Comparison of ENCODE assay signal across 13 cellular contexts in the genomic region with DNA sequence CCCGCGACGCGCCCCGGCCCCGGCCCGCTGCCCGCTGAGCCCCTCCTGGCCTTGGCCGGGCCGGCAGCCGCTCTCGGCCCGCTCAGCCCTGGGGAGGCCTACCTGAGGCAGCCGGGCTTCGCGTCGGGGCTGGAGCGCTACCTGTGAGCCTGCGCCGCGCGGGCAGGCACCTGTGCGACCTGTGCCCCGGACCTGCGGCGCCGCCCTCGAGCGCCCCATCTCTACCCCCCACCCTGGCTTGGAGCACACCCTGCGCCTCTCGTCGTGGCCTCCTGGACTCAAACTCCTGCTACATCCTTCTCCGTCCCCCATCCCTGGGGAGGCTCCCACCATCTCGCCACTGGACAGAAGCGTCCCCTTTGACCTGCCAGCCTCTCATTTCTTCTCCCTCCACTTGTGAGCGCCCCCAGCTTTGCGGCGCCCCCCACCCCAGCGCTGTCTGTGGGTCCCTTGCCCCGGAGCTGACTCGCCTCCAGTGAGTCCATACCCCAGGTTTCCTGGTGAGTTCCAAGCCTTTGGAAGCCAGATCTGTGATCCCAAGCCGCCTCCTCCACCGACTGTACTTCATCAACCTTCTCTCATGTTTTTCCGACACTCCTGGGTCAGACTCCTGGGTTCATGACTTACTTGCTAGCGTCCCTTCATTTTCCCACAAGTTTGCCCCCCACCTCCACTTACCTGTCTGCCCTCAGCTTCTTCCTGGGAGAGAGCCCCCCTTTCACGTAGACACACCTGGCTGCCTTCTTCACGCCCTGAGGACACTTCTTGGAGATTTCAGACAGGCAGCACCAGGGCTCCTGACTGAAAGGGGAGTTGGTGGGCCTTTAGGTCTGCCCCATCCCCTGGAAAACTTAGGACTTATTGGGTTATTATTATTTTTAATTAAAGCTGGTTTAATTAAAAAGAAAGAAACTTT. TPM values are rescaled to one million over a fixed set of nuclear protein-coding genes. Genes with fewer than 3 reads are reported as not detected.
DNase-seq lines count a peak whose midpoint lies in the region; ATAC-seq and TF ChIP-seq lines count a peak whose summit lies in the region.
"Had no signal": no experiment of that assay in that cellular context is flagged by ENCODE, and none has a peak within 500 bp of the region (broad histone marks: within the 10 kb centered on the region; RNA-seq: fewer than 3 reads in every experiment).

No MANE protein-coding gene starts in this region.

- H3K27me3 Mint-ChIP-seq in CD8-positive, alpha-beta memory T cell, result peaks cover 23 to 56% of the 10 kb centered on the region in 2 donors

- in situ Hi-C loops in IMR-90 (cut with MboI; ENCODE audit: low sequenced_read_pairs) (no loop called here), brain microvascular endothelial cell (cut with HindIII; ENCODE audit: low pct_ligation_motif_present, low sequenced_read_pairs) (no loop called here)

- no peaks in the 10 kb centered on the region for H3K4me1 ChIP-seq in CD8-positive, alpha-beta memory T cell (ENCODE audit: insufficient read depth, low read length)
- H3K4me1 ChIP-seq in IMR-90 (ENCODE audit: control insufficient read depth, insufficient read depth, low read length) (no peaks in the 10 kb centered on the region), esophagus muscularis mucosa (peaks cover 0 to 12% (median 3%) of the 10 kb centered on the region in 4 donors), osteoblast (ENCODE audit: insufficient read depth, low read length) (no peaks in the 10 kb centered on the region), left lung (no peaks in the 10 kb centered on the region)
- H3K4me1 ChIP-seq: lower lobe of right lung had no signal

- no peak overlapping the region for H3K4ac ChIP-seq in IMR-90 (ENCODE audit: low read depth, low read length)

- peaks cover 5 to 10% (median 7%) of the 10 kb centered on the region in 3 donors for H3K4me1 Mint-ChIP-seq in CD8-positive, alpha-beta memory T cell

- ATAC-seq in IMR-90 (ENCODE audit: low read depth), result no peak
- ATAC-seq in left lung, result no peak
- ATAC-seq: Right ventricle myocardium inferior had no signal

- H3K9me1 ChIP-seq in IMR-90 (ENCODE audit: insufficient read depth, low read length), result no peaks in the 10 kb centered on the region

- H3K27ac Mint-ChIP-seq in CD8-positive, alpha-beta memory T cell, result peak overlapping the region in 1 of 8 donors; percentile 40
- H3K27ac Mint-ChIP-seq: CD14-positive monocyte had no signal

- peak overlapping the region; percentile 19 for H2AK9ac ChIP-seq in IMR-90 (replicated peaks; ENCODE audit: low read depth, low read length, poor library complexity)

- peaks cover 10% of the 10 kb centered on the region for H3K27me3 ChIP-seq in CD8-positive, alpha-beta memory T cell (ENCODE audit: insufficient read depth, low read length, poor library complexity, severe bottlenecking)
- H3K27me3 ChIP-seq in IMR-90 (ENCODE audit: control insufficient read depth, insufficient read depth, low read length), result peaks cover 48% of the 10 kb centered on the region
- H3K27me3 ChIP-seq in esophagus muscularis mucosa, result peaks cover 0 to 75% (median 18%) of the 10 kb centered on the region in 4 donors
- H3K27me3 ChIP-seq in osteoblast (ENCODE audit: insufficient read depth, low read length), result peaks cover 36% of the 10 kb centered on the region
- peaks cover 26% of the 10 kb centered on the region for H3K27me3 ChIP-seq in brain microvascular endothelial cell (replicated peaks)
- H3K27me3 ChIP-seq in left lung, result peaks cover 26 to 80% of the 10 kb centered on the region in 2 donors

- TF ChIP-seq POLR2A in IMR-90 (IDR thresholded peaks at IDR 0.05; ENCODE audit: low read depth, low read length), result no peak
- TF ChIP-seq POLR2A in esophagus muscularis mucosa (IDR thresholded peaks at IDR 0.05; ENCODE audit: low read depth), result no peak

- H4K20me1 ChIP-seq in IMR-90 (ENCODE audit: insufficient read depth, low read length) (peaks cover 2% of the 10 kb centered on the region; the same call in 1 of the 2 replicates), osteoblast (ENCODE audit: insufficient read depth, low read length) (no peaks in the 10 kb centered on the region)

- no peak for DNase-seq in CD8-positive, alpha-beta memory T cell
- DNase-seq in IMR-90 (no peak), esophagus muscularis mucosa (ENCODE audit: extremely low spot score) (no peak), osteoblast (ENCODE audit: insufficient read length, low spot score, missing footprints) (peak; percentile 63), Ammon's horn (ENCODE audit: low spot score) (no peak), brain microvascular endothelial cell (no peak), left lung (no peak), cortex of kidney (lab: John Stamatoyannopoulos, UW) (no peak)
- DNase-seq: lower lobe of right lung, NCI-H2081 treated with DMSO at 0.1 percent for 48 hours, NCI-H774 had no signal

- H2AK5ac ChIP-seq in IMR-90 (ENCODE audit: low read depth, low read length), result no peak overlapping the region

- H3K9me3 Mint-ChIP-seq in CD8-positive, alpha-beta memory T cell, result peaks cover 0 to 2% (median 0%) of the 10 kb centered on the region in 5 donors

- CTCF ChIA-PET in CD8-positive, alpha-beta memory T cell (lab: Charles Lee), result interaction anchor here (0.9 to 2.1 kb wide), 4 partner anchors 15 to 24 kb away, joined by 3 to 8 read pairs (median 4); partner anchors contain the start of gene FOXD2
- CTCF ChIA-PET in IMR-90 (lab: Yijun Ruan, JAX), result interaction anchor here (1.3 kb wide), 1 partner anchor 29 kb away, joined by 6 read pairs; no protein-coding TSS in a partner anchor

- WGBS in IMR-90 (ENCODE audit: extremely low coverage in 2 of 2, insufficient read length in 1 of 2), 2 experiments, result 40% methylated on average over 8 of the region's 47 CpGs; no CpG with 5 or more reads in 1 of the 2 experiments
- WGBS in esophagus muscularis mucosa, result 48% methylated on average over 27 of the region's 47 CpGs

- no peak overlapping the region for H3K18ac ChIP-seq in IMR-90 (ENCODE audit: low read depth, low read length)

- H3K4me3 Mint-ChIP-seq in CD8-positive, alpha-beta memory T cell, result peak overlapping the region in 5 of 7 donors; percentile 43 to 71 (median 52)

- no peak overlapping the region for H4K91ac ChIP-seq in IMR-90 (ENCODE audit: insufficient read depth, low read depth, low read length)

- H2BK5ac ChIP-seq in IMR-90 (ENCODE audit: low read depth, low read length, poor library complexity, severe bottlenecking), result no peak overlapping the region

- no peak for TF ChIP-seq EP300 in esophagus muscularis mucosa (IDR thresholded peaks at IDR 0.05)

- H3K23ac ChIP-seq in IMR-90 (ENCODE audit: low read depth, low read length), result no peak overlapping the region

- no peak overlapping the region for H3K56ac ChIP-seq in IMR-90 (ENCODE audit: extremely low read depth, insufficient read depth, low read length)

- H4K8ac ChIP-seq in IMR-90 (ENCODE audit: low read depth in 2 of 2, low read length in 2 of 2), result no peak overlapping the region

- dilution Hi-C loops in IMR-90 (cut with HindIII; ENCODE audit: low sequenced_read_pairs, unreplicated experiment), result no loop called here

- no peak overlapping the region for H3K9ac ChIP-seq in IMR-90 (ENCODE audit: low read depth, low read length)

- no peak overlapping the region for H3K14ac ChIP-seq in IMR-90 (replicated peaks; ENCODE audit: low read depth, low read length)

- TF ChIP-seq CTCF in IMR-90 (conservative IDR thresholded peaks at IDR 0.05; ENCODE audit: low read depth, low read length) (no peak), esophagus muscularis mucosa (IDR thresholded peaks at IDR 0.05) (no peak), osteoblast (IDR thresholded peaks at IDR 0.05; ENCODE audit: extremely low read depth, low read depth, low read length) (no peak), brain microvascular endothelial cell (IDR thresholded peaks at IDR 0.05; ENCODE audit: low read depth, low read length, missing control alignments) (no peak), left lung (IDR thresholded peaks at IDR 0.05) (no peak)

- H3K36me3 Mint-ChIP-seq in CD8-positive, alpha-beta memory T cell, result peaks cover 0 to 17% (median 0%) of the 10 kb centered on the region in 3 donors
- H3K36me3 Mint-ChIP-seq: CD14-positive monocyte had no signal

- POLR2A ChIA-PET in CD8-positive, alpha-beta memory T cell (lab: Charles Lee), result interaction anchor here (0.7 kb wide), 1 partner anchor 11 kb away, joined by 4 read pairs; no protein-coding TSS in a partner anchor
- POLR2A ChIA-PET in IMR-90 (lab: Charles Lee; ENCODE audit: unreplicated experiment), result no interaction called here

- no peaks in the 10 kb centered on the region for H3K79me2 ChIP-seq in osteoblast (ENCODE audit: insufficient read depth, low read length)

- no peak overlapping the region for H3K4me3 ChIP-seq in CD8-positive, alpha-beta memory T cell (ENCODE audit: low read length)
- no peak overlapping the region for H3K4me3 ChIP-seq in IMR-90 (ENCODE audit: insufficient read depth, low read depth, low read length)
- H3K4me3 ChIP-seq in esophagus muscularis mucosa, result peak overlapping the region in 3 of 4 donors; percentile 33 to 49 (median 33)
- H3K4me3 ChIP-seq in osteoblast (ENCODE audit: insufficient read depth, low read length), result no peak overlapping the region
- H3K4me3 ChIP-seq in brain microvascular endothelial cell (ENCODE audit: low read depth, low read length), result no peak overlapping the region
- H3K4me3 ChIP-seq in left lung, result no peak overlapping the region
- H3K4me3 ChIP-seq: lower lobe of right lung had no signal

- no peak overlapping the region for H2BK15ac ChIP-seq in IMR-90 (ENCODE audit: low read depth, low read length)

- intact Hi-C loops in IMR-90 (cut with micrococcal nuclease) (no loop called here), esophagus muscularis mucosa (cut with DNase I) (no loop called here), left lung (cut with DNase I) (no loop called here)

- H4K5ac ChIP-seq in IMR-90 (ENCODE audit: low read depth, low read length), result no peak overlapping the region

- no peaks in the 10 kb centered on the region for H3K9me3 ChIP-seq in CD8-positive, alpha-beta memory T cell (ENCODE audit: low read length)
- no peaks in the 10 kb centered on the region for H3K9me3 ChIP-seq in IMR-90 (ENCODE audit: control insufficient read depth, insufficient read depth, low read length)
- no peaks in the 10 kb centered on the region for H3K9me3 ChIP-seq in esophagus muscularis mucosa
- no peaks in the 10 kb centered on the region for H3K9me3 ChIP-seq in osteoblast (ENCODE audit: low read depth, low read length)
- H3K9me3 ChIP-seq in left lung, result no peaks in the 10 kb centered on the region
- H3K9me3 ChIP-seq: lower lobe of right lung had no signal

- no peak for TF ChIP-seq RAD21 in IMR-90 (IDR thresholded peaks at IDR 0.05; ENCODE audit: low read length)

- H3K27ac ChIP-seq in CD8-positive, alpha-beta memory T cell (ENCODE audit: low read depth, low read length), result no peak overlapping the region
- H3K27ac ChIP-seq in IMR-90 (ENCODE audit: insufficient read depth, low read length) (no peak overlapping the region), esophagus muscularis mucosa (replicated peaks in 1 of 4) (no peak overlapping the region), osteoblast (ENCODE audit: low read depth, low read length) (no peak overlapping the region), brain microvascular endothelial cell (no peak overlapping the region), left lung (no peak overlapping the region)
- H3K27ac ChIP-seq: lower lobe of right lung had no signal

- H2AFZ ChIP-seq in IMR-90 (replicated peaks; ENCODE audit: low read length, poor library complexity), result peak overlapping the region; percentile 33
- H2AFZ ChIP-seq in osteoblast (ENCODE audit: low read length), result no peak overlapping the region

- H2BK120ac ChIP-seq in IMR-90 (ENCODE audit: low read depth, low read length), result no peak overlapping the region

- H3K4me2 ChIP-seq in IMR-90 (ENCODE audit: low read depth, low read length) (no peak overlapping the region), osteoblast (ENCODE audit: insufficient read depth, low read length) (no peak overlapping the region)

- no peak overlapping the region for H2BK20ac ChIP-seq in IMR-90 (ENCODE audit: low read depth, low read length)

- BruUV-seq in IMR-90 (replicated peaks; lab: Mats Ljungman, UMichigan), result no TSS peak

- no peaks in the 10 kb centered on the region for H3K36me3 ChIP-seq in CD8-positive, alpha-beta memory T cell (ENCODE audit: insufficient read depth, low read length)
- H3K36me3 ChIP-seq in IMR-90 (ENCODE audit: control insufficient read depth, insufficient read depth, low read length), result no peaks in the 10 kb centered on the region
- H3K36me3 ChIP-seq in esophagus muscularis mucosa, result no peaks in the 10 kb centered on the region
- H3K36me3 ChIP-seq in osteoblast (ENCODE audit: insufficient read depth, low read length), result no peaks in the 10 kb centered on the region
- no peaks in the 10 kb centered on the region for H3K36me3 ChIP-seq in brain microvascular endothelial cell (replicated peaks)
- no peaks in the 10 kb centered on the region for H3K36me3 ChIP-seq in left lung
- H3K36me3 ChIP-seq: lower lobe of right lung had no signal

- H3K79me1 ChIP-seq in IMR-90 (ENCODE audit: low read depth in 1 of 2, low read length in 2 of 2), result no peaks in the 10 kb centered on the region

RNA-seq across cellular contexts. Expression of gene FOXE3, which starts 1.3 kb away (rescaled TPM):
- total RNA-seq in CD8-positive, alpha-beta memory T cell, result not detected
- not detected for polyA plus RNA-seq in CD8-positive, alpha-beta memory T cell
- total RNA-seq in IMR-90 (2012; rRNA removed) (not detected in 2 replicates), esophagus muscularis mucosa (not detected), osteoblast (not detected in 2 replicates), left lung (not detected)
- 0.12 TPM in 1 of 2 replicates, not detected in the other for polyA plus RNA-seq in IMR-90 (2012; rRNA removed)
- polyA plus RNA-seq in IMR-90 (2012; cell fraction: cytosol; rRNA removed), result 0.03 and 0.13 TPM in 2 replicates
- polyA plus RNA-seq in IMR-90 (2012; cell fraction: nucleus; rRNA removed; ENCODE audit: low replicate concordance), result 0.03 and 0.18 TPM in 2 replicates
- total RNA-seq: lower lobe of right lung, Right ventricle myocardium inferior had no signal
- polyA plus RNA-seq: CD14-positive monocyte had no signal

RNA-seq across cellular contexts. Expression of gene FOXD2, which starts 20.5 kb away (rescaled TPM):
- under 1 TPM; 0.18 to 0.22 TPM for total RNA-seq in CD8-positive, alpha-beta memory T cell
- 0.37 TPM for polyA plus RNA-seq in CD8-positive, alpha-beta memory T cell
- total RNA-seq in IMR-90 (2012; rRNA removed) (under 0.01 TPM in 2 replicates), esophagus muscularis mucosa (under 1 TPM in 3 of 4 donors, not detected in 1; under 0.01 to 0.57 (median 0.19) TPM), osteoblast (0.59 and 0.72 TPM in 2 replicates), left lung (under 1 TPM; 0.34 to 0.35 TPM)
- 0.03 and 0.04 TPM in 2 replicates for polyA plus RNA-seq in IMR-90 (2012; rRNA removed)
- polyA plus RNA-seq in IMR-90 (2012; cell fraction: cytosol; rRNA removed), result 0.03 and 0.10 TPM in 2 replicates
- polyA plus RNA-seq in IMR-90 (2012; cell fraction: nucleus; rRNA removed; ENCODE audit: low replicate concordance), result 0.10 and 0.17 TPM in 2 replicates

Comparison
In these comparisons a context has a peak if more than half of its experiments do, and no peak if none do; other contexts are left out.
1. H3K4me3 ChIP-seq: peak in esophagus muscularis mucosa (3 of 4); none in CD8-positive, alpha-beta memory T cell (single experiment), IMR-90 (single experiment), osteoblast (single experiment), brain microvascular endothelial cell (single experiment) and left lung (0 of 2).